ENCODE assay signal across 8 cellular contexts in genomic region chr7:128672927-128673517, GRCh38. TPM values are rescaled to one million over a fixed set of nuclear protein-coding genes. Genes with fewer than 3 reads are reported as not detected.
DNase-seq lines count a peak whose midpoint lies in the region; ATAC-seq, FAIRE-seq and TF ChIP-seq lines count a peak whose summit lies in the region.

No MANE protein-coding gene starts in this region.

- H3K27ac Mint-ChIP-seq in CD14-positive monocyte (peak overlapping the region in 1 of 7 donors; percentile 15), astrocyte (ENCODE audit: unreplicated experiment) (peak overlapping the region; percentile 63)

- FAIRE-seq in astrocyte (lab: Jason Lieb, UNC) (no peak), keratinocyte (lab: Jason Lieb, UNC) (no peak)

- H3K4me3 ChIP-seq in HFF-Myc (replicated peaks; ENCODE audit: low read depth, low read length) = no peak overlapping the region
- H3K4me3 ChIP-seq in astrocyte (ENCODE audit: insufficient read depth, low read depth, low read length) = no peak overlapping the region
- no peak overlapping the region for H3K4me3 ChIP-seq in keratinocyte (ENCODE audit: control insufficient read depth in 2 of 3, extremely low read depth in 1 of 3, insufficient read depth in 2 of 3, low read depth in 1 of 3, low read length in 3 of 3)
- H3K4me3 ChIP-seq in MM.1S (ENCODE audit: low read length) = no peak overlapping the region

- dilution Hi-C loops in keratinocyte (cut with MboI; ENCODE audit: extremely low pct_ligation_motif_present, low sequenced_read_pairs) = no loop called here

- H3K4me3 Mint-ChIP-seq in CD14-positive monocyte = peak overlapping the region in 1 of 2 donors; percentile 7
- H3K4me3 Mint-ChIP-seq in astrocyte (ENCODE audit: unreplicated experiment) = no peak overlapping the region

- H3K9me3 ChIP-seq in astrocyte (ENCODE audit: insufficient read depth, low read depth, low read length) (no peaks in the 10 kb centered on the region), keratinocyte (ENCODE audit: control insufficient read depth, low read depth, low read length) (no peaks in the 10 kb centered on the region), MM.1S (replicated peaks; ENCODE audit: insufficient read depth, low read length) (no peaks in the 10 kb centered on the region)

- TF ChIP-seq CTCF in CD14-positive monocyte (IDR thresholded peaks at IDR 0.05) (peak; percentile 44), HFF-Myc (IDR thresholded peaks at IDR 0.05; ENCODE audit: low read depth, low read length, missing control alignments) (peak; percentile 75), astrocyte (IDR thresholded peaks at IDR 0.05; ENCODE audit: insufficient read depth, low read depth, low read length) (peak; percentile 28), keratinocyte (optimal IDR thresholded peaks at IDR 0.05 in 1 of 3, IDR thresholded peaks at IDR 0.05 in 1 of 3, conservative IDR thresholded peaks at IDR 0.05 in 1 of 3; ENCODE audit: extremely low read depth in 1 of 3, insufficient read depth in 2 of 3, low read length in 3 of 3) (peak; percentile 59 to 69 (median 68)), MM.1S (IDR thresholded peaks at IDR 0.05; ENCODE audit: low read length) (no peak)

- intact Hi-C loops in CD14-positive monocyte (cut with micrococcal nuclease) = no loop called here

- H3K79me2 ChIP-seq in astrocyte (ENCODE audit: insufficient read depth, low read length) = no peaks in the 10 kb centered on the region
- H3K79me2 ChIP-seq in keratinocyte (ENCODE audit: control insufficient read depth, insufficient read depth, low read length) = no peaks in the 10 kb centered on the region
- H3K79me2 ChIP-seq in MM.1S (ENCODE audit: low read length) = no peaks in the 10 kb centered on the region

- DNase-seq in CD14-positive monocyte (ENCODE audit: low spot score) (no peak), HFF-Myc (ENCODE audit: extremely low read depth, low read depth) (no peak), astrocyte (ENCODE audit: low read depth) (peak; percentile 12), keratinocyte (ENCODE audit: low read depth, low spot score) (no peak), MM.1S (no peak), mucosa of gallbladder (ENCODE audit: low spot score) (no peak)
- no peak for DNase-seq in NK-92 treated with Interleukin-12 subunit alpha and Interleukin-12 subunit beta, amount 100 ng/mL, for 24 hours (lab: John Stamatoyannopoulos, UW)

- H3K4me1 ChIP-seq in astrocyte (ENCODE audit: insufficient read depth, low read length) (no peaks in the 10 kb centered on the region), keratinocyte (ENCODE audit: control insufficient read depth, extremely low read depth, insufficient read depth, low read length) (no peaks in the 10 kb centered on the region), MM.1S (ENCODE audit: low read length) (no peaks in the 10 kb centered on the region)

- H4K20me1 ChIP-seq in astrocyte (ENCODE audit: insufficient read depth, low read length) (peaks cover 7% of the 10 kb centered on the region), keratinocyte (ENCODE audit: control insufficient read depth, extremely low read depth, insufficient read depth, low read length) (no peaks in the 10 kb centered on the region), MM.1S (ENCODE audit: insufficient read depth, low read length) (no peaks in the 10 kb centered on the region)

- no peak overlapping the region for H3K9ac ChIP-seq in astrocyte (ENCODE audit: low read length)
- no peak overlapping the region for H3K9ac ChIP-seq in keratinocyte (ENCODE audit: control insufficient read depth, extremely low read depth, insufficient read depth, low read length)
- H3K9ac ChIP-seq in MM.1S (ENCODE audit: low read length) = no peak overlapping the region

- H3K27me3 ChIP-seq in astrocyte (ENCODE audit: insufficient read depth, low read length) (no peaks in the 10 kb centered on the region), keratinocyte (ENCODE audit: control insufficient read depth, extremely low read depth, insufficient read depth, low read length) (no peaks in the 10 kb centered on the region), MM.1S (replicated peaks; ENCODE audit: insufficient read depth, low read length) (no peaks in the 10 kb centered on the region)

- H2AFZ ChIP-seq in astrocyte (ENCODE audit: low read depth, low read length) (no peak overlapping the region), keratinocyte (ENCODE audit: control insufficient read depth, low read length) (no peak overlapping the region), MM.1S (ENCODE audit: low read length) (no peak overlapping the region)

- H3K4me1 Mint-ChIP-seq in CD14-positive monocyte = peaks cover 3% of the 10 kb centered on the region
- H3K4me1 Mint-ChIP-seq in astrocyte (ENCODE audit: low read depth, unreplicated experiment) = no peaks in the 10 kb centered on the region

- H3K27me3 Mint-ChIP-seq in CD14-positive monocyte (ENCODE audit: low read depth in 3 of 3) (peaks cover 9 to 26% (median 21%) of the 10 kb centered on the region in 3 donors), astrocyte (ENCODE audit: low read depth, unreplicated experiment) (no peaks in the 10 kb centered on the region)

- H3K36me3 Mint-ChIP-seq in CD14-positive monocyte = no peaks in the 10 kb centered on the region
- peaks cover 12% of the 10 kb centered on the region for H3K36me3 Mint-ChIP-seq in astrocyte (ENCODE audit: low read depth, unreplicated experiment)

- H3F3A ChIP-seq in MM.1S (ENCODE audit: insufficient read depth, low read length) = no peaks in the 10 kb centered on the region

- H3K4me2 ChIP-seq in astrocyte (ENCODE audit: low read length) (no peak overlapping the region), keratinocyte (ENCODE audit: control insufficient read depth, extremely low read depth, insufficient read depth, low read depth, low read length) (no peak overlapping the region), MM.1S (ENCODE audit: low read depth, low read length) (no peak overlapping the region)

- no peaks in the 10 kb centered on the region for H3K9me1 ChIP-seq in keratinocyte (ENCODE audit: control insufficient read depth, extremely low read depth, insufficient read depth, low read length)

- no peak overlapping the region for H3K27ac ChIP-seq in astrocyte (ENCODE audit: low read depth, low read length)
- no peak overlapping the region for H3K27ac ChIP-seq in keratinocyte (ENCODE audit: control insufficient read depth, insufficient read depth, low read length)
- H3K27ac ChIP-seq in MM.1S (ENCODE audit: low read length) = no peak overlapping the region

- H3K9me2 ChIP-seq in MM.1S (replicated peaks; ENCODE audit: insufficient read depth, low read length) = no peaks in the 10 kb centered on the region

- no peak for ATAC-seq in HG02588 (IDR thresholded peaks at IDR 0.05; ENCODE audit: unreplicated experiment)

- H3K36me3 ChIP-seq in astrocyte (ENCODE audit: insufficient read depth, low read length) (no peaks in the 10 kb centered on the region), keratinocyte (ENCODE audit: control insufficient read depth in 2 of 2, extremely low read depth in 1 of 2, insufficient read depth in 2 of 2, low read length in 2 of 2) (no peaks in the 10 kb centered on the region), MM.1S (replicated peaks; ENCODE audit: insufficient read depth, low read length) (no peaks in the 10 kb centered on the region)

- H3K9me3 Mint-ChIP-seq in CD14-positive monocyte (no peaks in the 10 kb centered on the region), astrocyte (ENCODE audit: unreplicated experiment) (no peaks in the 10 kb centered on the region)

RNA-seq across cellular contexts. Expression of gene GARIN1A, which starts 0.9 kb away (rescaled TPM):
- polyA plus RNA-seq in CD14-positive monocyte = under 1 TPM in 1 of 2 donors, not detected in 1; 0.02 TPM
- total RNA-seq in astrocyte = 2.7 and 5.9 TPM in 2 replicates
- 0.69 to 1.1 TPM (median 0.87 TPM) in 3 replicates for polyA plus RNA-seq in keratinocyte
- 0.21 TPM for polyA plus RNA-seq in keratinocyte (2011; ENCODE audit: low read depth)
- 0.05 and 0.07 TPM in 2 replicates for polyA plus RNA-seq in keratinocyte (2011; cell fraction: cytosol; rRNA removed)
- 6.4 and 8.8 TPM in 2 replicates for polyA plus RNA-seq in keratinocyte (2011; cell fraction: nucleus; rRNA removed)
- 0.52 and 0.66 TPM in 2 replicates for polyA plus RNA-seq in keratinocyte (2012; ENCODE audit: low replicate concordance)
- 0.26 to 2.1 TPM (median 1.0 TPM) in 3 replicates for polyA minus RNA-seq in keratinocyte
- polyA minus RNA-seq in keratinocyte (2011; cell fraction: cytosol; rRNA and poly(A)+ RNA removed) = not detected
- polyA minus RNA-seq in keratinocyte (2011; cell fraction: nucleus; rRNA and poly(A)+ RNA removed) = 2.4 and 6.9 TPM in 2 replicates
- total RNA-seq in mucosa of gallbladder = 2.6 TPM
